Comparison of ENCODE assay signal across 8 cellular contexts in the genomic region with DNA sequence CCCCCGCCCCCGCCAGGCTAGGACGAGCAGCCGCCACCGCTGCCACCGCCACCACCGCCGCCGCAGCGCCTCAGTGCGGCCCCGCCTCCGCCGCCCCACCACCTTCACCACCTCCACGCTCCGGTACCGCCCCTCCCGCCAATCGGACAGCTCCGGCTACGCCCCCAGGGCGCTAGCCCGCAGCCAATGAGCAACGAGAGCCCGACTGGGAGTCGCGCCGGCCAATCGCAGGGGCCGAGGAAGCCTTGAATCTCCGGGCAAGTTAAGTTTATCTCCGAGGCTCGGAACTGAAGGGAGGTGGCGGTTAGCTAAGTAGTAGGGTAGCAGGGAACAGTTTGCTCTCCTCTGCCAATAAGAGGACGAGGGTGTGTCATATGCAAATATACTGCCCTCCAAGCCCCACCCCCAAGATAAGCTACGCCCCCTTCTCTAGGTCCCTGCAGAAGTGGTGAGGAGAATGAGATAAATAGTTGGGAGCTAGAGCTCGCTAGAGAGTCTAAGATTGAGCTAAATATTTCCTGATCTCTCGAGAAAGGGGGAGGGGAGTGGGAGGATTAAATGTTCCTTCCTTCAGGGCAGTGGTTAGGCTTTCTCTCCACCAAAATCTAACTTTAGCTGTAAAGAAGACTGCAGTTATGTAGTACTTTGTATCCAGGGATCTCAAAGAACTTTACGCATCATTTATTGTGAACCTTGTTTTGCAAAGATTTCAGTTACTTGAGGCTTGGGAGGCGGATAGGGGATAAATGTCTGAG. TPM values are rescaled to one million over a fixed set of nuclear protein-coding genes. Genes with fewer than 3 reads are reported as not detected.
DNase-seq lines count a peak whose midpoint lies in the region; ATAC-seq, FAIRE-seq and TF ChIP-seq lines count a peak whose summit lies in the region.

Gene SESN3, minus strand, starts transcription at position 77 of the 755 bp plus-strand sequence. CDS start 342 bp downstream, outside the sequence.

- intact Hi-C loops in OCI-LY7 (cut with micrococcal nuclease; ENCODE audit: unreplicated experiment) (loop anchor here (1.0 to 5.0 kb wide), 4 partner anchors 23 to 481 kb away; no protein-coding TSS in a partner anchor), endothelial cell of umbilical vein (cut with micrococcal nuclease) (loop anchor here (2.0 to 5.0 kb wide), 3 partner anchors 123 to 531 kb away; partner anchors contain the start of gene SRSF8)

- DNase-seq in D341Med (ENCODE audit: low spot score), result peak; percentile 95
- peak; percentile 99 for DNase-seq in OCI-LY7 (ENCODE audit: low spot score)
- peak; percentile 97 for DNase-seq in activated CD8-positive, alpha-beta memory T cell treated with anti-CD3 and anti-CD28 coated beads, Interleukin-2, amount 50 U/mL, for 48 hours
- DNase-seq in endothelial cell of umbilical vein (ENCODE audit: low read depth, low spot score), result peak; percentile 99
- peak; percentile 98 to 99 for DNase-seq in mesothelial cell of epicardium (ENCODE audit: low spot score in 2 of 2, unreplicated experiment in 2 of 2)
- peak; percentile 97 to 98 for DNase-seq in stimulated activated CD8-positive, alpha-beta memory T cell treated with anti-CD3 and anti-CD28 coated beads, Interleukin-15, amount 100 ng/mL, for 4 hours (ENCODE audit: low read depth in 2 of 2)

- H3K9ac ChIP-seq in HUES64 (ENCODE audit: low read depth, low read length) (peak within 1 kb of the TSS; percentile 57), endothelial cell of umbilical vein (replicated peaks; ENCODE audit: extremely low read depth, insufficient read depth, low read length) (peak within 1 kb of the TSS; percentile 26)

- H3K9me3 Mint-ChIP-seq in mesothelial cell of epicardium, result peaks cover 2% of the 10 kb centered on the region

- H3K4me1 Mint-ChIP-seq in mesothelial cell of epicardium, result peaks cover 17% of the 10 kb centered on the region

- H3K79me2 ChIP-seq in OCI-LY7 (ENCODE audit: insufficient read depth, low read depth, low read length) (peaks cover 9% of the 10 kb centered on the region; the same call in 1 of the 2 replicates), endothelial cell of umbilical vein (ENCODE audit: control insufficient read depth, insufficient read depth, low read length) (no peaks in the 10 kb centered on the region)

- peaks cover 6% of the 10 kb centered on the region; the same call in 1 of the 2 replicates for H4K20me1 ChIP-seq in OCI-LY7 (ENCODE audit: insufficient read depth, low read length)
- no peaks in the 10 kb centered on the region for H4K20me1 ChIP-seq in endothelial cell of umbilical vein (replicated peaks; ENCODE audit: control insufficient read depth, extremely low read depth, insufficient read depth, low read length)

- WGBS in HUES64, result 2% methylated on average over 39 of the region's 40 CpGs

- H3K4me3 ChIP-seq in HUES64 (ENCODE audit: low read length), result peak within 1 kb of the TSS; percentile 82
- H3K4me3 ChIP-seq in OCI-LY7 (ENCODE audit: low read depth, low read length, poor library complexity, severe bottlenecking), result peak within 1 kb of the TSS; percentile 83
- H3K4me3 ChIP-seq in endothelial cell of umbilical vein (replicated peaks in 1 of 3; ENCODE audit: insufficient read depth in 1 of 3, low read depth in 1 of 3, low read length in 3 of 3), result peak within 1 kb of the TSS; percentile 43 to 65 (median 49)

- peak within 1 kb of the TSS; percentile 95 for H3K27ac Mint-ChIP-seq in mesothelial cell of epicardium

- peak; percentile 94 for ATAC-seq in GM21515 (IDR thresholded peaks at IDR 0.05; ENCODE audit: unreplicated experiment)

- dilution Hi-C loops in endothelial cell of umbilical vein (cut with MboI; ENCODE audit: extremely low pct_ligation_motif_present, low sequenced_read_pairs), result no loop called here

- H3K27ac ChIP-seq in HUES64 (ENCODE audit: low read depth, low read length) (peak within 1 kb of the TSS; percentile 41; the same call in 1 of the 2 replicates), OCI-LY7 (ENCODE audit: low read depth, low read length, poor library complexity, severe bottlenecking) (peak within 1 kb of the TSS; percentile 61), endothelial cell of umbilical vein (ENCODE audit: insufficient read depth, low read depth, low read length) (no peak within 1 kb of the TSS)

- H3K36me3 Mint-ChIP-seq in mesothelial cell of epicardium, result no peaks in the 10 kb centered on the region

- TF ChIP-seq POLR2A in endothelial cell of umbilical vein (IDR thresholded peaks at IDR 0.05; ENCODE audit: low read depth, low read length), result no peak

- H3K4me2 ChIP-seq in OCI-LY7 (ENCODE audit: low read length), result peak within 1 kb of the TSS; percentile 99
- peak within 1 kb of the TSS; percentile 92 for H3K4me2 ChIP-seq in endothelial cell of umbilical vein (ENCODE audit: insufficient read depth, low read length)

- no peaks in the 10 kb centered on the region for H3K9me1 ChIP-seq in endothelial cell of umbilical vein (replicated peaks; ENCODE audit: control insufficient read depth, extremely low read depth, insufficient read depth, low read length)

- TF ChIP-seq CTCF in OCI-LY7 (conservative IDR thresholded peaks at IDR 0.05; ENCODE audit: low read length) (peak; percentile 51; the same call in 1 of the 2 replicates), endothelial cell of umbilical vein (IDR thresholded peaks at IDR 0.05; ENCODE audit: extremely low read depth in 1 of 2, insufficient read depth in 1 of 2, low read depth in 1 of 2, low read length in 2 of 2) (no peak), mesothelial cell of epicardium (IDR thresholded peaks at IDR 0.05; ENCODE audit: unreplicated experiment) (no peak)

- BruUV-seq in OCI-LY7 (replicated peaks; lab: Mats Ljungman, UMichigan), result no TSS peak
- no TSS peak for BruUV-seq in endothelial cell of umbilical vein (replicated peaks; lab: Mats Ljungman, UMichigan)

- H3K27me3 ChIP-seq in HUES64 (ENCODE audit: insufficient read depth, low read length), result peaks cover 12% of the 10 kb centered on the region
- peaks cover 15 to 43% of the 10 kb centered on the region in 2 experiments for H3K27me3 ChIP-seq in endothelial cell of umbilical vein (ENCODE audit: control insufficient read depth in 2 of 2, insufficient read depth in 2 of 2, low read length in 2 of 2)

- no peaks in the 10 kb centered on the region for H3K9me3 ChIP-seq in HUES64 (ENCODE audit: insufficient read depth, low read depth, low read length)
- H3K9me3 ChIP-seq in OCI-LY7 (ENCODE audit: low read length), result no peaks in the 10 kb centered on the region
- H3K9me3 ChIP-seq in endothelial cell of umbilical vein (replicated peaks; ENCODE audit: control insufficient read depth, insufficient read depth, low read length), result no peaks in the 10 kb centered on the region

- POLR2A ChIA-PET in OCI-LY7 (lab: Charles Lee), result interaction anchor here (0.6 to 5.2 kb wide), 39 partner anchors 8 to 1491 kb away, joined by 3 to 122 read pairs (median 4); partner anchors contain the start of genes ENDOD1 and SRSF8
- POLR2A ChIA-PET in endothelial cell of umbilical vein (lab: Charles Lee), result interaction anchor here (0.6 to 1.2 kb wide), 4 partner anchors 23 to 549 kb away, joined by 3 to 8 read pairs (median 4); no protein-coding TSS in a partner anchor

- no peak within 1 kb of the TSS for H3K4me3 Mint-ChIP-seq in mesothelial cell of epicardium

- no peaks in the 10 kb centered on the region for H3K27me3 Mint-ChIP-seq in mesothelial cell of epicardium (ENCODE audit: low read depth)

- H2AFZ ChIP-seq in OCI-LY7 (ENCODE audit: low read length), result peak within 1 kb of the TSS; percentile 80
- H2AFZ ChIP-seq in endothelial cell of umbilical vein (ENCODE audit: low read depth, low read length), result peak within 1 kb of the TSS; percentile 93

- H3K4me1 ChIP-seq in HUES64 (ENCODE audit: insufficient read depth, low read length) (peaks cover 53% of the 10 kb centered on the region), OCI-LY7 (ENCODE audit: insufficient read depth, low read length, poor library complexity, severe bottlenecking) (peaks cover 35% of the 10 kb centered on the region), endothelial cell of umbilical vein (ENCODE audit: control insufficient read depth, extremely low read depth, insufficient read depth, low read length) (peaks cover 11% of the 10 kb centered on the region)

- CTCF ChIA-PET in OCI-LY7 (lab: Charles Lee; ENCODE audit: unreplicated experiment) (interaction anchor here (0.6 to 2.3 kb wide), 16 partner anchors 10 to 517 kb away, joined by 3 to 24 read pairs (median 4); no protein-coding TSS in a partner anchor), endothelial cell of umbilical vein (lab: Charles Lee) (interaction anchor here (0.6 to 2.0 kb wide), 9 partner anchors 19 to 474 kb away, joined by 3 to 16 read pairs (median 4); partner anchors contain the start of gene SRSF8)

- no peaks in the 10 kb centered on the region for H3K9me2 ChIP-seq in OCI-LY7 (ENCODE audit: insufficient read depth, low read length)

- FAIRE-seq in endothelial cell of umbilical vein (lab: Jason Lieb, UNC), result peak; percentile 93

- H3K36me3 ChIP-seq in HUES64 (ENCODE audit: insufficient read depth, low read length) (no peaks in the 10 kb centered on the region), OCI-LY7 (ENCODE audit: insufficient read depth, low read length) (no peaks in the 10 kb centered on the region), endothelial cell of umbilical vein (ENCODE audit: control insufficient read depth in 2 of 2, extremely low read depth in 1 of 2, insufficient read depth in 2 of 2, low read length in 2 of 2) (no peaks in the 10 kb centered on the region)

TF ChIP-seq in endothelial cell of umbilical vein, 7 proteins besides CTCF, POLR2A, EP300 and RAD21:
- TF ChIP-seq GATA2 (IDR thresholded peaks at IDR 0.05; ENCODE audit: insufficient read depth, insufficient read length, low read depth, low read length), result no peak
- TF ChIP-seq JUN (IDR thresholded peaks at IDR 0.05; ENCODE audit: borderline replicate concordance, insufficient read depth, insufficient read length, low read depth), result peak; percentile 11

RNA-seq across cellular contexts. Expression of gene SESN3, which starts in this region (rescaled TPM):
- 13.3 TPM for polyA plus RNA-seq in HUES64 (2013, experiment 1 of 2)
- polyA plus RNA-seq in HUES64 (2013, experiment 2 of 2), result 19.7 TPM
- total RNA-seq in OCI-LY7 (2014; rRNA removed; shearing (Covaris generic)), result 3.4 and 4.4 TPM in 2 replicates
- 9.6 and 12.9 TPM in 2 replicates for total RNA-seq in OCI-LY7 (2022)
- total RNA-seq in endothelial cell of umbilical vein, result 5.6 and 6.9 TPM in 2 replicates
- 1.3 and 1.6 TPM in 2 replicates for polyA plus RNA-seq in endothelial cell of umbilical vein
- polyA plus RNA-seq in endothelial cell of umbilical vein (2011; cell fraction: cytosol; rRNA removed), result 0.85 and 0.92 TPM in 2 replicates
- 4.4 and 5.6 TPM in 2 replicates for polyA plus RNA-seq in endothelial cell of umbilical vein (2011; cell fraction: nucleus; rRNA removed)
- 0.56 and 1.1 TPM in 2 replicates for polyA plus RNA-seq in endothelial cell of umbilical vein (2012)
- polyA minus RNA-seq in endothelial cell of umbilical vein, result 7.9 and 9.3 TPM in 2 replicates
- polyA minus RNA-seq in endothelial cell of umbilical vein (2011; cell fraction: cytosol; rRNA and poly(A)+ RNA removed), result 0.51 TPM
- polyA minus RNA-seq in endothelial cell of umbilical vein (2011; cell fraction: nucleus; rRNA and poly(A)+ RNA removed), result 10.6 and 15.5 TPM in 2 replicates
- 118 to 130 TPM (median 123 TPM) in 3 replicates for total RNA-seq in mesothelial cell of epicardium
